Comparison of ENCODE assay signal across 8 cellular contexts in genomic region chr17:3845754-3846738, GRCh38. TPM values are rescaled to one million over a fixed set of nuclear protein-coding genes. Genes with fewer than 3 reads are reported as not detected.
DNase-seq lines count a peak whose midpoint lies in the region; ATAC-seq and TF ChIP-seq lines count a peak whose summit lies in the region.

Gene NCBP3 (minus strand): TSS chr17:3846246. CDS start chr17:3846223, 23 bp downstream.

- no peaks in the 10 kb centered on the region for H3K9me3 ChIP-seq in parathyroid adenoma (ENCODE audit: control insufficient read depth, low read length)
- H3K9me3 ChIP-seq in tibial artery, result no peaks in the 10 kb centered on the region

- DNase-seq in NCI-H1105 (lab: John Stamatoyannopoulos, UW), result peak; percentile 95
- DNase-seq in SW 1271 (lab: John Stamatoyannopoulos, UW), result peak; percentile 59 to 86
- DNase-seq in activated naive CD8-positive, alpha-beta T cell treated with anti-CD3 and anti-CD28 coated beads, Interleukin-2, amount 10 ng/mL, durations not matched to agents 7 days and 5 days, result peak; percentile 98
- peak; percentile 97 for DNase-seq in Right ventricle myocardium inferior (ENCODE audit: missing footprints)
- peak; percentile 85 to 93 for DNase-seq in tibial artery

- H3K36me3 ChIP-seq in parathyroid adenoma (ENCODE audit: control insufficient read depth, insufficient read depth, low read length) (no peaks in the 10 kb centered on the region), tibial artery (peaks cover 0 to 21% (median 11%) of the 10 kb centered on the region in 3 donors)

- H3K4me1 ChIP-seq in parathyroid adenoma, result no peaks in the 10 kb centered on the region
- peaks cover 0 to 25% (median 10%) of the 10 kb centered on the region in 4 donors for H3K4me1 ChIP-seq in tibial artery

- H3K79me2 ChIP-seq in parathyroid adenoma, result peaks cover 10% of the 10 kb centered on the region

- peak within 1 kb of the TSS; percentile 97 for H2AFZ ChIP-seq in parathyroid adenoma

- peak; percentile 82 for TF ChIP-seq CTCF in GM12873 (IDR thresholded peaks at IDR 0.05; ENCODE audit: insufficient read depth, low read depth, low read length, missing control alignments)
- TF ChIP-seq CTCF in parathyroid adenoma (IDR thresholded peaks at IDR 0.05), result peak; percentile 98
- peak; percentile 97 to 98 for TF ChIP-seq CTCF in tibial artery (IDR thresholded peaks at IDR 0.05)

- peak within 1 kb of the TSS; percentile 96 for H3K4me3 Mint-ChIP-seq in activated naive CD8-positive, alpha-beta T cell treated with anti-CD3 and anti-CD28 coated beads, Interleukin-2, amount 10 ng/mL, durations not matched to agents 7 days and 5 days

- POLR2A ChIA-PET in activated naive CD8-positive, alpha-beta T cell treated with anti-CD3 and anti-CD28 coated beads, Interleukin-2, amount 10 ng/mL, durations not matched to agents 7 days and 5 days (lab: Charles Lee), result interaction anchor here (0.7 to 2.9 kb wide), 19 partner anchors 8 to 297 kb away, joined by 3 to 15 read pairs (median 3); partner anchors contain the start of genes ATP2A3, CAMKK1, CTNS and CYB5D2

- peak; percentile 97 for ATAC-seq in HG02642 (IDR thresholded peaks at IDR 0.05; ENCODE audit: poor library complexity, unreplicated experiment)
- peak; percentile 93 for ATAC-seq in activated naive CD8-positive, alpha-beta T cell treated with anti-CD3 and anti-CD28 coated beads, Interleukin-2, amount 10 ng/mL, durations not matched to agents 7 days and 5 days (ENCODE audit: low read depth)
- ATAC-seq in Right ventricle myocardium inferior, result peak; percentile 99

- peak within 1 kb of the TSS; percentile 93 for H3K27ac Mint-ChIP-seq in activated naive CD8-positive, alpha-beta T cell treated with anti-CD3 and anti-CD28 coated beads, Interleukin-2, amount 10 ng/mL, durations not matched to agents 7 days and 5 days

- peak within 1 kb of the TSS; percentile 88 for H3K9ac ChIP-seq in parathyroid adenoma

- intact Hi-C loops in Right ventricle myocardium inferior (cut with DNase I) (loop anchor here (5.0 kb wide), 1 partner anchor 109 kb away; no protein-coding TSS in a partner anchor), tibial artery (cut with DNase I; ENCODE audit: low total_unique reads) (loop anchor here (10.0 kb wide), 1 partner anchor 111 kb away; no protein-coding TSS in a partner anchor)

- H3K27ac ChIP-seq in parathyroid adenoma, result peak within 1 kb of the TSS; percentile 82
- peak within 1 kb of the TSS; percentile 87 to 91 for H3K27ac ChIP-seq in tibial artery

- no peaks in the 10 kb centered on the region for H3K9me3 Mint-ChIP-seq in activated naive CD8-positive, alpha-beta T cell treated with anti-CD3 and anti-CD28 coated beads, Interleukin-2, amount 10 ng/mL, durations not matched to agents 7 days and 5 days

- peaks cover 7% of the 10 kb centered on the region for H3K36me3 Mint-ChIP-seq in activated naive CD8-positive, alpha-beta T cell treated with anti-CD3 and anti-CD28 coated beads, Interleukin-2, amount 10 ng/mL, durations not matched to agents 7 days and 5 days

- peaks cover 21% of the 10 kb centered on the region for H3K4me1 Mint-ChIP-seq in activated naive CD8-positive, alpha-beta T cell treated with anti-CD3 and anti-CD28 coated beads, Interleukin-2, amount 10 ng/mL, durations not matched to agents 7 days and 5 days

- peak within 1 kb of the TSS; percentile 50 for H3K4me2 ChIP-seq in parathyroid adenoma (ENCODE audit: low read length)

- H3K27me3 Mint-ChIP-seq in activated naive CD8-positive, alpha-beta T cell treated with anti-CD3 and anti-CD28 coated beads, Interleukin-2, amount 10 ng/mL, durations not matched to agents 7 days and 5 days, result peaks cover 10% of the 10 kb centered on the region

- no peaks in the 10 kb centered on the region for H3K27me3 ChIP-seq in parathyroid adenoma (ENCODE audit: control insufficient read depth, insufficient read depth, low read length)
- H3K27me3 ChIP-seq in tibial artery, result peaks cover 0 to 4% of the 10 kb centered on the region in 2 donors

- H3K4me3 ChIP-seq in parathyroid adenoma (ENCODE audit: low read depth, low read length) (peak within 1 kb of the TSS; percentile 97), tibial artery (peak within 1 kb of the TSS; percentile 76 to 92)

RNA-seq across cellular contexts. Expression of gene NCBP3, which starts in this region (rescaled TPM):
- 10 to 100 TPM; 48.3 to 53.1 TPM for total RNA-seq in activated naive CD8-positive, alpha-beta T cell treated with anti-CD3 and anti-CD28 coated beads, Interleukin-2, amount 10 ng/mL, durations not matched to agents 7 days and 5 days
- 15.3 TPM for total RNA-seq in Right ventricle myocardium inferior

Comparison
In these comparisons a context has a peak if more than half of its experiments do, and no peak if none do; other contexts are left out.
1. Peak in every context shown above with its lines: DNase-seq, ATAC-seq, H3K4me3 ChIP-seq and H3K27ac ChIP-seq.